35 cellular contexts compared by ENCODE assay signal in genomic region chr16:9165601-9166220, GRCh38.
"Had no signal": no experiment of that assay in that cellular context is flagged by ENCODE, and none has a peak within 500 bp of the region (broad histone marks: within the 10 kb centered on the region; RNA-seq: fewer than 3 reads in every experiment).

No MANE protein-coding gene starts in this region.

- H3K4me3 ChIP-seq: coronary artery, dorsolateral prefrontal cortex, heart left ventricle had no signal

- H3K27me3 Mint-ChIP-seq: activated CD4-positive, alpha-beta memory T cell treated with anti-CD3 and anti-CD28 coated beads for 36 hours; activated CD4-positive, alpha-beta T cell treated with anti-CD3 and anti-CD28 coated beads for 36 hours; activated CD4-positive, alpha-beta T cell treated with anti-CD3 and anti-CD28 coated beads, Interleukin-2, amount 10 ng/mL, durations not matched to agents 24 days and 14 days; activated CD8-positive, alpha-beta memory T cell treated with anti-CD3 and anti-CD28 coated beads, Interleukin-2, amount 10 ng/mL, durations not matched to agents 7 days and 5 days; activated naive CD4-positive, alpha-beta T cell treated with anti-CD3 and anti-CD28 coated beads, Interleukin-2, amount 10 ng/mL, durations not matched to agents 7 days and 5 days; activated naive CD8-positive, alpha-beta T cell treated with anti-CD3 and anti-CD28 coated beads, Interleukin-2, amount 10 ng/mL, durations not matched to agents 7 days and 5 days had no signal

- H3K9me3 Mint-ChIP-seq: activated CD4-positive, alpha-beta memory T cell treated with anti-CD3 and anti-CD28 coated beads for 36 hours; activated CD4-positive, alpha-beta T cell treated with anti-CD3 and anti-CD28 coated beads, Interleukin-2, amount 10 ng/mL, durations not matched to agents 24 days and 14 days; activated naive CD4-positive, alpha-beta T cell treated with anti-CD3 and anti-CD28 coated beads, Interleukin-2, amount 10 ng/mL, durations not matched to agents 7 days and 5 days; activated naive CD4-positive, alpha-beta T cell treated with anti-CD3 and anti-CD28 coated beads, Interleukin-2, amount 50 U/mL, for 72 hours; activated naive CD8-positive, alpha-beta T cell treated with anti-CD3 and anti-CD28 coated beads, Interleukin-2, amount 10 ng/mL, durations not matched to agents 7 days and 5 days; activated T-helper 1 cell treated with anti-CD3 and anti-CD28 coated beads, Interleukin-12 subunit alpha, Interleukin-12 subunit beta, Interleukin-2, Interleukin-4 antibody, amounts not matched to agents 30 ng/mL and 10 ng/mL and 1 ng/mL, durations not matched to agents 14 hours and 24 hours and 36 hours; activated T-helper 2 cell treated with anti-CD3 and anti-CD28 coated beads, Interferon-gamma antibody, Interleukin-2, Interleukin-4, amounts not matched to agents 10 μg/mL and 5 μg/mL and 100 μg/mL, durations not matched to agents 14 hours and 24 hours and 36 hours; central memory CD8-positive, alpha-beta T cell; dendritic cell treated with granulocyte-macrophage colony-stimulating factor and Interleukin-4, amounts not matched to agents 40 ng/mL and 50 ng/mL, for 4 days; T-helper 2 cell treated with Interferon-gamma antibody and Interleukin-4, amounts not matched to agents 5 μg/mL and 100 μg/mL, for 36 hours had no signal

- H3K9me3 ChIP-seq: heart left ventricle had no signal

- H3K36me3 Mint-ChIP-seq: activated CD4-positive, alpha-beta memory T cell treated with anti-CD3 and anti-CD28 coated beads for 36 hours; activated CD8-positive, alpha-beta memory T cell treated with anti-CD3 and anti-CD28 coated beads, Interleukin-2, amount 10 ng/mL, durations not matched to agents 7 days and 5 days; activated naive CD4-positive, alpha-beta T cell treated with anti-CD3 and anti-CD28 coated beads, Interleukin-2, amount 10 ng/mL, durations not matched to agents 7 days and 5 days; activated naive CD4-positive, alpha-beta T cell treated with anti-CD3 and anti-CD28 coated beads, Interleukin-2, amount 50 U/mL, for 72 hours; activated naive CD8-positive, alpha-beta T cell treated with anti-CD3 and anti-CD28 coated beads, Interleukin-2, amount 10 ng/mL, durations not matched to agents 7 days and 5 days had no signal

- H3K27ac ChIP-seq: brain microvascular endothelial cell, coronary artery, dorsolateral prefrontal cortex, heart left ventricle had no signal

- H3K4me3 Mint-ChIP-seq: activated CD4-positive, alpha-beta memory T cell treated with anti-CD3 and anti-CD28 coated beads for 36 hours; activated CD4-positive, alpha-beta T cell treated with anti-CD3 and anti-CD28 coated beads for 36 hours; activated CD4-positive, alpha-beta T cell treated with anti-CD3 and anti-CD28 coated beads, Interleukin-2, amount 10 ng/mL, durations not matched to agents 24 days and 14 days; activated CD8-positive, alpha-beta memory T cell treated with anti-CD3 and anti-CD28 coated beads, Interleukin-2, amount 10 ng/mL, durations not matched to agents 7 days and 5 days; activated CD8-positive, alpha-beta T cell treated with anti-CD3 and anti-CD28 coated beads, Interleukin-2, amount 10 ng/mL, durations not matched to agents 7 days and 5 days; activated naive CD4-positive, alpha-beta T cell treated with anti-CD3 and anti-CD28 coated beads, Interleukin-2, amount 10 ng/mL, durations not matched to agents 7 days and 5 days; activated naive CD8-positive, alpha-beta T cell treated with anti-CD3 and anti-CD28 coated beads, Interleukin-2, amount 10 ng/mL, durations not matched to agents 7 days and 5 days; activated T-helper 1 cell treated with anti-CD3 and anti-CD28 coated beads, Interleukin-12 subunit alpha, Interleukin-12 subunit beta, Interleukin-2, Interleukin-4 antibody, amounts not matched to agents 30 ng/mL and 10 ng/mL and 1 ng/mL, durations not matched to agents 14 hours and 24 hours and 36 hours; central memory CD8-positive, alpha-beta T cell; dendritic cell treated with granulocyte-macrophage colony-stimulating factor and Interleukin-4, amounts not matched to agents 40 ng/mL and 50 ng/mL, for 4 days; endodermal cell; T-helper 17 cell; T-helper 2 cell treated with Interferon-gamma antibody and Interleukin-4, amounts not matched to agents 5 μg/mL and 100 μg/mL, for 36 hours had no signal

- H3K4me1 ChIP-seq: heart left ventricle had no signal

- H3K4me1 Mint-ChIP-seq: activated CD4-positive, alpha-beta T cell treated with anti-CD3 and anti-CD28 coated beads for 36 hours; activated CD4-positive, alpha-beta T cell treated with anti-CD3 and anti-CD28 coated beads, Interleukin-2, amount 10 ng/mL, durations not matched to agents 24 days and 14 days; activated CD8-positive, alpha-beta memory T cell treated with anti-CD3 and anti-CD28 coated beads, Interleukin-2, amount 10 ng/mL, durations not matched to agents 7 days and 5 days; activated naive CD4-positive, alpha-beta T cell treated with anti-CD3 and anti-CD28 coated beads, Interleukin-2, amount 10 ng/mL, durations not matched to agents 7 days and 5 days; activated naive CD8-positive, alpha-beta T cell treated with anti-CD3 and anti-CD28 coated beads, Interleukin-2, amount 10 ng/mL, durations not matched to agents 7 days and 5 days; central memory CD8-positive, alpha-beta T cell; endodermal cell; T-helper 17 cell had no signal

- ATAC-seq: activated CD4-positive, alpha-beta T cell treated with anti-CD3 and anti-CD28 coated beads for 36 hours; activated CD8-positive, alpha-beta memory T cell treated with anti-CD3 and anti-CD28 coated beads, Interleukin-2, amount 10 ng/mL, durations not matched to agents 7 days and 5 days; activated CD8-positive, alpha-beta T cell treated with anti-CD3 and anti-CD28 coated beads, Interleukin-2, amount 10 ng/mL, durations not matched to agents 7 days and 5 days; activated naive CD4-positive, alpha-beta T cell treated with anti-CD3 and anti-CD28 coated beads, Interleukin-2, amount 50 U/mL, for 72 hours; esophagus mucosa; T-helper 17 cell had no signal

- DNase-seq: activated CD4-positive, alpha-beta memory T cell treated with anti-CD3 and anti-CD28 coated beads for 36 hours; activated CD4-positive, alpha-beta T cell treated with anti-CD3 and anti-CD28 coated beads for 36 hours; activated CD4-positive, alpha-beta T cell treated with anti-CD3 and anti-CD28 coated beads, Interleukin-2, amount 10 ng/mL, durations not matched to agents 24 days and 14 days; activated CD4-positive, CD25-positive, alpha-beta regulatory T cell; activated CD4-positive, CD25-positive, alpha-beta regulatory T cell treated with anti-CD3 and anti-CD28 coated beads, Interleukin-2, amount 50 U/mL, for 72 hours; activated CD8-positive, alpha-beta memory T cell treated with anti-CD3 and anti-CD28 coated beads, Interleukin-2, amount 10 ng/mL, durations not matched to agents 7 days and 5 days; activated CD8-positive, alpha-beta memory T cell treated with anti-CD3 and anti-CD28 coated beads, Interleukin-2, amount 50 U/mL, for 4 hours; activated CD8-positive, alpha-beta T cell treated with anti-CD3 and anti-CD28 coated beads, Interleukin-2, amount 10 ng/mL, durations not matched to agents 7 days and 5 days; activated effector memory CD4-positive, alpha-beta T cell treated with anti-CD3 and anti-CD28 coated beads, Interleukin-2, amount 50 U/mL, for 16 hours; activated naive CD4-positive, alpha-beta T cell treated with anti-CD3 and anti-CD28 coated beads, Interleukin-2, amount 10 ng/mL, durations not matched to agents 7 days and 5 days; activated naive CD8-positive, alpha-beta T cell treated with anti-CD3 and anti-CD28 coated beads, Interleukin-2, amount 10 ng/mL, durations not matched to agents 7 days and 5 days; activated T-cell treated with anti-CD3 and anti-CD28 coated beads, Interleukin-2, amount 50 U/mL, for 1 hour; activated T-cell treated with anti-CD3 and anti-CD28 coated beads, Interleukin-2, amount 50 U/mL, for 48 hours; amniotic stem cell; anterior cingulate cortex; brain microvascular endothelial cell; dorsolateral prefrontal cortex; effector memory CD4-positive, alpha-beta T cell; endodermal cell; foreskin fibroblast; heart left ventricle; T-helper 1 cell; T-helper 17 cell; T1000 had no signal

- H3K36me3 ChIP-seq: brain microvascular endothelial cell, heart left ventricle had no signal

- H3K27me3 ChIP-seq: brain microvascular endothelial cell, dorsolateral prefrontal cortex, heart left ventricle had no signal

- FAIRE-seq: astrocyte, bronchial epithelial cell, frontal cortex had no signal

- H3K27ac Mint-ChIP-seq: activated CD4-positive, alpha-beta memory T cell treated with anti-CD3 and anti-CD28 coated beads for 36 hours; activated CD4-positive, alpha-beta T cell treated with anti-CD3 and anti-CD28 coated beads for 36 hours; activated CD4-positive, alpha-beta T cell treated with anti-CD3 and anti-CD28 coated beads, Interleukin-2, amount 10 ng/mL, durations not matched to agents 24 days and 14 days; activated CD8-positive, alpha-beta memory T cell treated with anti-CD3 and anti-CD28 coated beads, Interleukin-2, amount 10 ng/mL, durations not matched to agents 7 days and 5 days; activated CD8-positive, alpha-beta T cell treated with anti-CD3 and anti-CD28 coated beads, Interleukin-2, amount 10 ng/mL, durations not matched to agents 7 days and 5 days; activated naive CD4-positive, alpha-beta T cell treated with anti-CD3 and anti-CD28 coated beads, Interleukin-2, amount 10 ng/mL, durations not matched to agents 7 days and 5 days; activated naive CD4-positive, alpha-beta T cell treated with anti-CD3 and anti-CD28 coated beads, Interleukin-2, amount 50 U/mL, for 72 hours; activated naive CD8-positive, alpha-beta T cell treated with anti-CD3 and anti-CD28 coated beads, Interleukin-2, amount 10 ng/mL, durations not matched to agents 7 days and 5 days; activated T-helper 1 cell treated with anti-CD3 and anti-CD28 coated beads, Interleukin-12 subunit alpha, Interleukin-12 subunit beta, Interleukin-2, Interleukin-4 antibody, amounts not matched to agents 30 ng/mL and 10 ng/mL and 1 ng/mL, durations not matched to agents 14 hours and 24 hours and 36 hours; activated T-helper 2 cell treated with anti-CD3 and anti-CD28 coated beads, Interferon-gamma antibody, Interleukin-2, Interleukin-4, amounts not matched to agents 10 μg/mL and 5 μg/mL and 100 μg/mL, durations not matched to agents 14 hours and 24 hours and 36 hours; dendritic cell treated with granulocyte-macrophage colony-stimulating factor and Interleukin-4, amounts not matched to agents 40 ng/mL and 50 ng/mL, for 4 days; endodermal cell; T-helper 17 cell; T-helper 2 cell treated with Interferon-gamma antibody and Interleukin-4, amounts not matched to agents 5 μg/mL and 100 μg/mL, for 36 hours had no signal
